In the genomic region with DNA sequence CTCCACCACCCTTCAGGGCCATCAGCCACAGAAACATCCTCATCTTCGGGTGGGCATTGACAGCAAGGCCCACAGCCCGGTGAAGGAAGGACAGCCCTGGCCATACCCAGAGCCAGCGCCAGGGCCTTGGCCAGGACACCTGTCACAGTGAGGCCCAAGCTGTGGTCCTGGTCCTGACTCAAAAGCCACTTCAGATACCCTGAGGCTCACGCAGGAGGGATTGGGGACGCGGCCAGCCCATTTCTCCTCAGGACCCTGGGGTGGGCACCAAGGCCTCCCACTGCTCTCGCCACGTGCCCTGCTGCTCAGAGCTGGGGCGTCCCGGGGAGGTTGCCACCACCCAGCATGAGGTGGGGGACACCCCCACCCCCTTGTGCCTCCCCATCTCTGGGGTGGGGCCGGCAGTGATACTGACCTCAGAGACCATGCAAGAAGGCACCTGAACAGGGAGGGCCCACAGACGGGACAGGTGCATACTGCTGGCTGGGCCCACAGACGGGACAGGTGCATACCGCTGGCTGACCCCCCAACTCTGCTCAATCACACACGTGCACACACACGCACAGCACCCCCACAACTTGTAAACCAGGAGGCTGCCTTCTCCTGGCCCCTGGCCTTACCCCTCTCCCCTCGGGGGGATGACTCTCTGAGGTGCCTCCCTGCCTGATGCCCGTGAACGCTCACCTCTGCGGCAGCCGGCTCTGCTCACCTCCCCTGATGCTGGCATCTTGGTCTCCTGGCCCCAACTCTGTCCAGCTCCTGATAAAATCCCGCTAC, we compare ENCODE assay signal across 10 cellular contexts. TPM values are rescaled to one million over a fixed set of nuclear protein-coding genes. Genes with fewer than 3 reads are reported as not detected.
DNase-seq lines count a peak whose midpoint lies in the region; ATAC-seq and TF ChIP-seq lines count a peak whose summit lies in the region.
"Had no signal": no experiment of that assay in that cellular context is flagged by ENCODE, and none has a peak within 500 bp of the region (broad histone marks: within the 10 kb centered on the region; RNA-seq: fewer than 3 reads in every experiment).

No MANE protein-coding gene starts in this region.

- no peaks in the 10 kb centered on the region for H3K27me3 Mint-ChIP-seq in activated naive CD4-positive, alpha-beta T cell treated with anti-CD3 and anti-CD28 coated beads for 36 hours (ENCODE audit: low read depth)
- H3K27me3 Mint-ChIP-seq in activated naive CD8-positive, alpha-beta T cell treated with anti-CD3 and anti-CD28 coated beads, Interleukin-2, amount 50 U/mL, for 24 hours = no peaks in the 10 kb centered on the region

- TF ChIP-seq EP300 in transverse colon (IDR thresholded peaks at IDR 0.05; ENCODE audit: low read depth) = no peak

- no peak overlapping the region for H4K5ac ChIP-seq in mesendoderm (ENCODE audit: low read length)

- no peak for TF ChIP-seq POLR2A in transverse colon (IDR thresholded peaks at IDR 0.05)

- no peak overlapping the region for H3K18ac ChIP-seq in mesendoderm (ENCODE audit: low read length)

- no peak overlapping the region for H2AK5ac ChIP-seq in mesendoderm (ENCODE audit: low read length)

- peak overlapping the region; percentile 90 for H3K27ac Mint-ChIP-seq in activated naive CD4-positive, alpha-beta T cell treated with anti-CD3 and anti-CD28 coated beads for 36 hours
- peak overlapping the region; percentile 73 for H3K27ac Mint-ChIP-seq in activated naive CD8-positive, alpha-beta T cell treated with anti-CD3 and anti-CD28 coated beads, Interleukin-2, amount 50 U/mL, for 24 hours

- WGBS in mesendoderm (ENCODE audit: extremely low coverage, insufficient coverage, low lambda C conversion rate) = no CpG with 5 or more reads among the region's 22 CpGs
- 81% methylated on average over 15 of the region's 22 CpGs; no CpG with 5 or more reads in 1 of the 2 donors for WGBS in transverse colon (ENCODE audit: low coverage in 1 of 2), 2 donors

- peaks cover 10% of the 10 kb centered on the region for H3K36me3 ChIP-seq in mesendoderm (ENCODE audit: control insufficient read depth, insufficient read depth, low read length)
- no peaks in the 10 kb centered on the region for H3K36me3 ChIP-seq in transverse colon

- H3K4me1 Mint-ChIP-seq in activated naive CD4-positive, alpha-beta T cell treated with anti-CD3 and anti-CD28 coated beads for 36 hours (ENCODE audit: low read depth) = peaks cover 77% of the 10 kb centered on the region
- H3K4me1 Mint-ChIP-seq in activated naive CD8-positive, alpha-beta T cell treated with anti-CD3 and anti-CD28 coated beads, Interleukin-2, amount 50 U/mL, for 24 hours = peaks cover 78% of the 10 kb centered on the region

- H3K4me2 ChIP-seq in mesendoderm (ENCODE audit: low read length) = no peak overlapping the region

- H2BK5ac ChIP-seq in mesendoderm (ENCODE audit: low read length) = no peak overlapping the region

- H3K9ac ChIP-seq in mesendoderm (ENCODE audit: low read length) = no peak overlapping the region

- peak overlapping the region; percentile 36 for H3K4me3 Mint-ChIP-seq in activated naive CD4-positive, alpha-beta T cell treated with anti-CD3 and anti-CD28 coated beads for 36 hours
- H3K4me3 Mint-ChIP-seq in activated naive CD8-positive, alpha-beta T cell treated with anti-CD3 and anti-CD28 coated beads, Interleukin-2, amount 50 U/mL, for 24 hours = peak overlapping the region; percentile 72

- no peak overlapping the region for H2BK120ac ChIP-seq in mesendoderm (ENCODE audit: low read depth, low read length)

- H2BK15ac ChIP-seq in mesendoderm (replicated peaks; ENCODE audit: low read depth) = no peak overlapping the region

- H3K23ac ChIP-seq in mesendoderm (ENCODE audit: low read length) = no peak overlapping the region

- H3K4me1 ChIP-seq in mesendoderm (ENCODE audit: control insufficient read depth, low read depth, low read length) = peaks cover 10% of the 10 kb centered on the region
- H3K4me1 ChIP-seq in transverse colon = peaks cover 27 to 54% (median 42%) of the 10 kb centered on the region in 4 donors

- ATAC-seq in activated naive CD8-positive, alpha-beta T cell treated with anti-CD3 and anti-CD28 coated beads, Interleukin-2, amount 50 U/mL, for 24 hours = no peak

- in situ Hi-C loops in transverse colon (cut with MboI; ENCODE audit: low pct_ligation_motif_present in 1 of 4, low pct_unique_long_range_greater_than_20kb in 1 of 4, low sequenced_read_pairs in 3 of 4) = no loop called here

- no peak overlapping the region for H3K4me3 ChIP-seq in mesendoderm (ENCODE audit: low read length)
- no peak overlapping the region for H3K4me3 ChIP-seq in transverse colon

- CTCF ChIA-PET in activated naive CD4-positive, alpha-beta T cell treated with anti-CD3 and anti-CD28 coated beads for 36 hours (lab: Charles Lee) = interaction anchor here (1.0 kb wide), 1 partner anchor 76 kb away, joined by 3 read pairs; no protein-coding TSS in a partner anchor

- peaks cover 71% of the 10 kb centered on the region for H3K36me3 Mint-ChIP-seq in activated naive CD4-positive, alpha-beta T cell treated with anti-CD3 and anti-CD28 coated beads for 36 hours (ENCODE audit: low read depth)
- H3K36me3 Mint-ChIP-seq in activated naive CD8-positive, alpha-beta T cell treated with anti-CD3 and anti-CD28 coated beads, Interleukin-2, amount 50 U/mL, for 24 hours (ENCODE audit: low read depth) = peaks cover 58% of the 10 kb centered on the region

- H3K9me3 Mint-ChIP-seq in activated naive CD4-positive, alpha-beta T cell treated with anti-CD3 and anti-CD28 coated beads for 36 hours = no peaks in the 10 kb centered on the region
- no peaks in the 10 kb centered on the region for H3K9me3 Mint-ChIP-seq in activated naive CD8-positive, alpha-beta T cell treated with anti-CD3 and anti-CD28 coated beads, Interleukin-2, amount 50 U/mL, for 24 hours

- H3K27ac ChIP-seq in mesendoderm (ENCODE audit: low read depth, low read length) = peak overlapping the region; percentile 13
- H3K27ac ChIP-seq in transverse colon = peak overlapping the region; percentile 83 to 94 (median 84)

- TF ChIP-seq CTCF in transverse colon (IDR thresholded peaks at IDR 0.05) = no peak

- DNase-seq in activated naive CD4-positive, alpha-beta T cell treated with anti-CD3 and anti-CD28 coated beads for 36 hours = no peak
- no peak for DNase-seq in activated naive CD4-positive, alpha-beta T cell treated with Interleukin-2 at 50 U/mL for 16 hours
- no peak for DNase-seq in activated naive CD8-positive, alpha-beta T cell treated with anti-CD3 and anti-CD28 coated beads, Interleukin-2, amount 50 U/mL, for 24 hours
- no peak for DNase-seq in mesendoderm
- no peak for DNase-seq in transverse colon
- DNase-seq in stimulated activated CD4-positive, alpha-beta T cell treated with anti-CD3 and anti-CD28 coated beads, Interleukin-15, amount 100 ng/mL, for 24 hours = no peak
- DNase-seq in DMS 273 (lab: John Stamatoyannopoulos, UW; ENCODE audit: unreplicated experiment) = no peak
- DNase-seq in DMS 273 treated with DMSO at 0.1 percent for 48 hours (lab: John Stamatoyannopoulos, UW) = no peak
- DNase-seq: activated CD4-positive, CD25-positive, alpha-beta regulatory T cell; NCI-H226 had no signal

- no peaks in the 10 kb centered on the region for H3K27me3 ChIP-seq in mesendoderm (ENCODE audit: insufficient read depth, low read length, poor library complexity)
- no peaks in the 10 kb centered on the region for H3K27me3 ChIP-seq in transverse colon

- peaks cover 84% of the 10 kb centered on the region for H3K79me2 ChIP-seq in mesendoderm (ENCODE audit: control insufficient read depth, insufficient read depth, low read length)

- H3K4ac ChIP-seq in mesendoderm (ENCODE audit: low read depth, low read length) = no peak overlapping the region

- intact Hi-C loops in activated naive CD4-positive, alpha-beta T cell treated with anti-CD3 and anti-CD28 coated beads for 36 hours (cut with micrococcal nuclease) = no loop called here
- intact Hi-C loops in transverse colon (cut with DNase I; ENCODE audit: low total_unique reads) = no loop called here

- peaks cover 11% of the 10 kb centered on the region for H3K79me1 ChIP-seq in mesendoderm (ENCODE audit: low read length)

- no peak overlapping the region for H4K8ac ChIP-seq in mesendoderm (ENCODE audit: low read depth, low read length)

- no peaks in the 10 kb centered on the region for H3K9me3 ChIP-seq in transverse colon

- peak overlapping the region; percentile 30 for H3K56ac ChIP-seq in mesendoderm (ENCODE audit: low read length)

RNA-seq across cellular contexts. Expression of a gene that starts 14.2 kb away (rescaled TPM):
- total RNA-seq in activated naive CD4-positive, alpha-beta T cell treated with anti-CD3 and anti-CD28 coated beads for 36 hours = 100 to 1,000 TPM; 343 to 346 TPM
- polyA plus RNA-seq in mesendoderm (2013, experiment 1 of 2) = 742 TPM
- polyA plus RNA-seq in mesendoderm (2013, experiment 2 of 2) = 732 TPM
- total RNA-seq in transverse colon = 1 to 10 TPM; 2.7 to 7.0 (median 5.7) TPM

Comparison
In these comparisons a context has a peak if more than half of its experiments do, and no peak if none do; other contexts are left out.
1. RNA of a gene that starts 14.2 kb away (total RNA-seq): 343 to 346 TPM in activated naive CD4-positive, alpha-beta T cell treated with anti-CD3 and anti-CD28 coated beads for 36 hours; 2.7 to 7.0 TPM in transverse colon; every median in the first group is over 10 times any median in the second.